Comparison of ENCODE assay signal across 8 cellular contexts in genomic region chr12:48183091-48183875, GRCh38. TPM values are rescaled to one million over a fixed set of nuclear protein-coding genes. Genes with fewer than 3 reads are reported as not detected.
DNase-seq lines count a peak whose midpoint lies in the region; ATAC-seq and TF ChIP-seq lines count a peak whose summit lies in the region.

Gene CCDC184 (plus strand): TSS chr12:48183644. CDS start chr12:48184123, 479 bp downstream.

- peak; percentile 51 to 77 (median 64) for DNase-seq in CD4-positive, alpha-beta T cell
- DNase-seq in HL-60 (ENCODE audit: low read depth in 1 of 2, low spot score in 1 of 2) (peak; percentile 38 to 52), OCI-M1 (lab: John Stamatoyannopoulos, UW) (peak; percentile 70), fibroblast of peridontal ligament (ENCODE audit: extremely low read depth) (peak; percentile 71)
- DNase-seq in activated T-helper 1 cell treated with anti-CD3 and anti-CD28 coated beads, Interleukin-2, amount 50 U/mL, for 16 hours (ENCODE audit: low read depth in 1 of 2, low spot score in 1 of 2), result peak; percentile 52 to 62
- DNase-seq in naive thymus-derived CD8-positive, alpha-beta T cell, result peak; percentile 48 to 92 (median 80)
- DNase-seq in stimulated activated naive CD4-positive, alpha-beta T cell treated with Interleukin-2 at 50 U/mL for 16 hours (lab: John Stamatoyannopoulos, UW), result peak; percentile 68

- peak within 1 kb of the TSS; percentile 45 for H3K4me3 ChIP-seq in HL-60 (replicated peaks; ENCODE audit: insufficient read depth, low read length)

- H3K27me3 Mint-ChIP-seq in CD4-positive, alpha-beta T cell, result peaks cover 47% of the 10 kb centered on the region
- H3K27me3 Mint-ChIP-seq in naive thymus-derived CD8-positive, alpha-beta T cell, result peaks cover 16 to 57% (median 36%) of the 10 kb centered on the region in 5 donors

- H3K27ac ChIP-seq in CD4-positive, alpha-beta T cell (ENCODE audit: low read depth, low read length), result no peak within 1 kb of the TSS
- no peak within 1 kb of the TSS for H3K27ac ChIP-seq in HL-60 (replicated peaks)

- H3K9me3 ChIP-seq in CD4-positive, alpha-beta T cell (ENCODE audit: control insufficient read depth, low read length), result no peaks in the 10 kb centered on the region

- peak; percentile 76 for ATAC-seq in CD4-positive, alpha-beta T cell (ENCODE audit: poor library complexity)
- ATAC-seq in GM19452 (IDR thresholded peaks at IDR 0.05; ENCODE audit: unreplicated experiment), result peak; percentile 72
- peak; percentile 77 to 81 for ATAC-seq in naive thymus-derived CD8-positive, alpha-beta T cell

- CTCF ChIA-PET in CD4-positive, alpha-beta T cell (lab: Charles Lee), result interaction anchor here (0.7 to 2.6 kb wide), 12 partner anchors 9 to 99 kb away, joined by 3 to 23 read pairs (median 4); partner anchors contain the start of genes ASB8 and SENP1

- H3K27ac Mint-ChIP-seq in CD4-positive, alpha-beta T cell, result peak within 1 kb of the TSS; percentile 50
- H3K27ac Mint-ChIP-seq in naive thymus-derived CD8-positive, alpha-beta T cell, result peak within 1 kb of the TSS; percentile 72 to 98 (median 92)

- intact Hi-C loops in CD4-positive, alpha-beta T cell (cut with DNase I, micrococcal nuclease), result loop anchor here in 1 of 2 experiments (5.0 kb wide), 1 partner anchor 169 kb away; the partner anchor contains the start of gene ZNF641

- TF ChIP-seq CTCF in CD4-positive, alpha-beta T cell (IDR thresholded peaks at IDR 0.05), result peak; percentile 51
- TF ChIP-seq CTCF in HL-60 (IDR thresholded peaks at IDR 0.05; ENCODE audit: insufficient read depth, low read length), result no peak

- POLR2A ChIA-PET in CD4-positive, alpha-beta T cell (lab: Charles Lee), result interaction anchor here (1.2 to 3.4 kb wide), 7 partner anchors 9 to 226 kb away, joined by 3 to 73 read pairs (median 4); partner anchors contain the start of gene ASB8
- POLR2A ChIA-PET in naive thymus-derived CD8-positive, alpha-beta T cell (lab: Charles Lee), result interaction anchor here (0.7 to 2.5 kb wide), 7 partner anchors 12 to 405 kb away, joined by 3 to 35 read pairs (median 3); partner anchors contain the start of genes ASB8 and SENP1

- H3K4me3 Mint-ChIP-seq in CD4-positive, alpha-beta T cell, result peak within 1 kb of the TSS; percentile 93
- peak within 1 kb of the TSS; percentile 88 to 98 (median 96) for H3K4me3 Mint-ChIP-seq in naive thymus-derived CD8-positive, alpha-beta T cell

- H3K36me3 Mint-ChIP-seq in CD4-positive, alpha-beta T cell (ENCODE audit: low read depth), result peaks cover 4% of the 10 kb centered on the region
- H3K36me3 Mint-ChIP-seq in naive thymus-derived CD8-positive, alpha-beta T cell, result no peaks in the 10 kb centered on the region

- no peaks in the 10 kb centered on the region for H3K9me3 Mint-ChIP-seq in CD4-positive, alpha-beta T cell
- H3K9me3 Mint-ChIP-seq in naive thymus-derived CD8-positive, alpha-beta T cell, result no peaks in the 10 kb centered on the region

- H3K27me3 ChIP-seq in CD4-positive, alpha-beta T cell (ENCODE audit: control insufficient read depth, insufficient read depth, low read length), result peaks cover 14% of the 10 kb centered on the region
- H3K27me3 ChIP-seq in HL-60 (ENCODE audit: insufficient read depth, poor library complexity, severe bottlenecking), result peaks cover 35% of the 10 kb centered on the region

- H3K4me1 Mint-ChIP-seq in CD4-positive, alpha-beta T cell (ENCODE audit: low read depth), result no peaks in the 10 kb centered on the region
- peaks cover 8 to 23% (median 19%) of the 10 kb centered on the region in 4 donors for H3K4me1 Mint-ChIP-seq in naive thymus-derived CD8-positive, alpha-beta T cell

RNA-seq across cellular contexts. Expression of gene CCDC184, which starts in this region (rescaled TPM):
- 1 to 10 TPM in 1 of 2 experiments, under 1 TPM in 1; 0.92 to 1.0 TPM for total RNA-seq in CD4-positive, alpha-beta T cell
- total RNA-seq in naive thymus-derived CD8-positive, alpha-beta T cell, result not detected
- under 1 TPM in 2 of 3 donors, not detected in 1; 0.11 to 0.13 TPM for polyA plus RNA-seq in naive thymus-derived CD8-positive, alpha-beta T cell

Comparison
In these comparisons a context has a peak if more than half of its experiments do, and no peak if none do; other contexts are left out.
1. Peak in DNase-seq and ATAC-seq in naive thymus-derived CD8-positive, alpha-beta T cell; RNA of the gene not detected or under 1 TPM.